20 cellular contexts compared by ENCODE assay signal in genomic region chr4:184884863-184885262, GRCh38.
"Had no signal": no experiment of that assay in that cellular context is flagged by ENCODE, and none has a peak within 500 bp of the region (broad histone marks: within the 10 kb centered on the region; RNA-seq: fewer than 3 reads in every experiment).

No MANE protein-coding gene starts in this region.

- H3K27ac ChIP-seq: RWPE1 had no signal

- H3K9ac ChIP-seq: SK-N-SH had no signal

- H3K9me3 ChIP-seq: SK-N-SH had no signal

- ATAC-seq: Panc1, PC-3 had no signal

- DNase-seq: Karpas-422, KG1, MM.1S, NCI-H1092 treated with DMSO at 0.1 percent for 48 hours, NCI-H1436, NCI-H187, NCI-H2029, NCI-H2081 treated with DMSO at 0.1 percent for 48 hours, NCI-H2171, NCI-H226, NCI-H446, NCI-H510A, NCI-H524 treated with DMSO at 0.1 percent for 48 hours, NCI-H69, NCI-H774, PC-3, SHP77, SK-N-SH had no signal
